In genomic region chr13:91318886-91319285, GRCh38 we compare ENCODE assay signal across 20 cellular contexts. TPM values are rescaled to one million over a fixed set of nuclear protein-coding genes. Genes with fewer than 3 reads are reported as not detected.
DNase-seq lines count a peak whose midpoint lies in the region; ATAC-seq and TF ChIP-seq lines count a peak whose summit lies in the region.
"Had no signal": no experiment of that assay in that cellular context is flagged by ENCODE, and none has a peak within 500 bp of the region (broad histone marks: within the 10 kb centered on the region; RNA-seq: fewer than 3 reads in every experiment).

No MANE protein-coding gene starts in this region.

- H3K79me2 ChIP-seq in H9 (ENCODE audit: insufficient read depth, low read length) (no peaks in the 10 kb centered on the region), MM.1S (ENCODE audit: low read length) (no peaks in the 10 kb centered on the region)

- WGBS in H9 (ENCODE audit: extremely low coverage, insufficient read length, low lambda C conversion rate), result no CpG with 5 or more reads among the region's 6 CpGs

- H2AK5ac ChIP-seq in H9 (ENCODE audit: insufficient read length, low read length), result no peak overlapping the region

- H2BK120ac ChIP-seq in H9 (ENCODE audit: low read depth, low read length, poor library complexity, severe bottlenecking), result no peak overlapping the region

- intact Hi-C loops in CD4-positive, alpha-beta T cell (cut with DNase I, micrococcal nuclease), result no loop called here

- POLR2A ChIA-PET in CD4-positive, alpha-beta T cell (lab: Charles Lee), result no interaction called here

- no peaks in the 10 kb centered on the region for H3K9me2 ChIP-seq in MM.1S (replicated peaks; ENCODE audit: insufficient read depth, low read length)

- no peaks in the 10 kb centered on the region for H3K36me3 ChIP-seq in MM.1S (replicated peaks; ENCODE audit: insufficient read depth, low read length)
- H3K36me3 ChIP-seq: BLaER1 treated with 17β-estradiol and CSF1 and Interleukin-3, amounts not matched to agents 10 nM and 100 nM had no signal

- no peaks in the 10 kb centered on the region for H3K23me2 ChIP-seq in H9 (ENCODE audit: insufficient read length, low read depth, low read length, poor library complexity, severe bottlenecking)

- H3K4ac ChIP-seq in H9 (ENCODE audit: low read depth, low read length), result no peak overlapping the region

- H3K9ac ChIP-seq in H9 (ENCODE audit: extremely low read depth, insufficient read length, low read length) (no peak overlapping the region), MM.1S (ENCODE audit: low read length) (no peak overlapping the region)
- H3K9ac ChIP-seq: BLaER1 treated with 17β-estradiol and CSF1 and Interleukin-3, amounts not matched to agents 10 nM and 100 nM; GM23248 had no signal

- H4K20me1 ChIP-seq in H9 (ENCODE audit: control insufficient read depth, insufficient read depth, insufficient read length), result no peaks in the 10 kb centered on the region
- H4K20me1 ChIP-seq in MM.1S (ENCODE audit: insufficient read depth, low read length), result no peaks in the 10 kb centered on the region
- H4K20me1 ChIP-seq: BLaER1 treated with 17β-estradiol and CSF1 and Interleukin-3, amounts not matched to agents 10 nM and 100 nM had no signal

- CTCF ChIA-PET in CD4-positive, alpha-beta T cell (lab: Charles Lee), result no interaction called here

- H3K9me3 Mint-ChIP-seq in H9, result no peaks in the 10 kb centered on the region
- no peaks in the 10 kb centered on the region for H3K9me3 Mint-ChIP-seq in CD4-positive, alpha-beta T cell
- H3K9me3 Mint-ChIP-seq: HFFc6 had no signal

- H3K4me2 ChIP-seq in H9 (ENCODE audit: insufficient read depth, insufficient read length, low read length), result no peak overlapping the region
- H3K4me2 ChIP-seq in MM.1S (ENCODE audit: low read depth, low read length), result no peak overlapping the region
- H3K4me2 ChIP-seq: BLaER1 treated with 17β-estradiol and CSF1 and Interleukin-3, amounts not matched to agents 10 nM and 100 nM had no signal

- no peak overlapping the region for H2BK20ac ChIP-seq in H9 (ENCODE audit: low read depth, low read length, poor library complexity, severe bottlenecking)

- 0 out of 2 replicates have a peak overlapping the region, but pooled peaks have one; percentile 1 for H3K14ac ChIP-seq in H9 (ENCODE audit: insufficient read depth, low read length)

- no peak for ATAC-seq in CD4-positive, alpha-beta T cell (ENCODE audit: poor library complexity)
- ATAC-seq in GM18907 (IDR thresholded peaks at IDR 0.05; ENCODE audit: unreplicated experiment), result no peak

- H3K27ac Mint-ChIP-seq in H9, result no peak overlapping the region
- no peak overlapping the region for H3K27ac Mint-ChIP-seq in CD4-positive, alpha-beta T cell
- H3K27ac Mint-ChIP-seq: HFFc6 had no signal

- no peak overlapping the region for H3K4me3 Mint-ChIP-seq in H9
- H3K4me3 Mint-ChIP-seq in CD4-positive, alpha-beta T cell, result no peak overlapping the region
- H3K4me3 Mint-ChIP-seq: HFFc6 had no signal

- no peak overlapping the region for H3K56ac ChIP-seq in H9 (ENCODE audit: insufficient read length, low read depth, low read length)

- H3K27ac ChIP-seq in H9 (ENCODE audit: insufficient read length, low read depth, low read length), result no peak overlapping the region
- H3K27ac ChIP-seq in MM.1S (ENCODE audit: low read length), result no peak overlapping the region
- no peak overlapping the region for H3K27ac ChIP-seq in CD4-positive, alpha-beta T cell (ENCODE audit: low read depth, low read length)
- H3K27ac ChIP-seq: BLaER1 treated with 17β-estradiol and CSF1 and Interleukin-3, amounts not matched to agents 10 nM and 100 nM; GM23248 had no signal

- 0 out of 4 replicates have a peak, but pooled peaks cover 0 to 6% of the 10 kb centered on the region in 2 experiments for H3K4me1 Mint-ChIP-seq in H9
- H3K4me1 Mint-ChIP-seq in CD4-positive, alpha-beta T cell (ENCODE audit: low read depth), result peaks cover 13% of the 10 kb centered on the region

- no peak overlapping the region for H4K8ac ChIP-seq in H9 (replicated peaks; ENCODE audit: insufficient read length, low read depth, low read length)

- no peak overlapping the region for H2BK5ac ChIP-seq in H9 (ENCODE audit: insufficient read length, low read length)

- no peak overlapping the region for H2BK12ac ChIP-seq in H9 (ENCODE audit: insufficient read length, low read depth, low read length)

- no peak overlapping the region for H3K23ac ChIP-seq in H9 (ENCODE audit: insufficient read length, low read depth, low read length)

- no peak overlapping the region for H4K91ac ChIP-seq in H9 (ENCODE audit: insufficient read length, low read depth, low read length)

- no peaks in the 10 kb centered on the region for H3K36me3 Mint-ChIP-seq in H9 (ENCODE audit: insufficient read depth in 1 of 3, low read depth in 3 of 3)
- no peaks in the 10 kb centered on the region for H3K36me3 Mint-ChIP-seq in CD4-positive, alpha-beta T cell (ENCODE audit: low read depth)

- H3K27me3 ChIP-seq in H9 (ENCODE audit: insufficient read depth, low read length) (no peaks in the 10 kb centered on the region), MM.1S (replicated peaks; ENCODE audit: insufficient read depth, low read length) (no peaks in the 10 kb centered on the region)
- peaks cover 7% of the 10 kb centered on the region for H3K27me3 ChIP-seq in CD4-positive, alpha-beta T cell (ENCODE audit: control insufficient read depth, insufficient read depth, low read length)
- H3K27me3 ChIP-seq: BLaER1 treated with 17β-estradiol and CSF1 and Interleukin-3, amounts not matched to agents 10 nM and 100 nM had no signal

- H3K9me3 ChIP-seq in H9 (ENCODE audit: control insufficient read depth, low read depth, low read length), result no peaks in the 10 kb centered on the region
- no peaks in the 10 kb centered on the region for H3K9me3 ChIP-seq in MM.1S (replicated peaks; ENCODE audit: insufficient read depth, low read length)
- no peaks in the 10 kb centered on the region for H3K9me3 ChIP-seq in CD4-positive, alpha-beta T cell (ENCODE audit: control insufficient read depth, low read length)

- H2BK15ac ChIP-seq in H9 (ENCODE audit: low read depth, low read length), result no peak overlapping the region

- TF ChIP-seq CTCF in H9 (conservative IDR thresholded peaks at IDR 0.05), result no peak
- TF ChIP-seq CTCF in MM.1S (IDR thresholded peaks at IDR 0.05; ENCODE audit: low read length), result no peak
- TF ChIP-seq CTCF in CD4-positive, alpha-beta T cell (IDR thresholded peaks at IDR 0.05), result no peak

- H3K27me3 Mint-ChIP-seq in H9 (ENCODE audit: low read depth), result no peaks in the 10 kb centered on the region
- peaks cover 4% of the 10 kb centered on the region for H3K27me3 Mint-ChIP-seq in CD4-positive, alpha-beta T cell

- no peaks in the 10 kb centered on the region for H3K79me1 ChIP-seq in H9 (ENCODE audit: insufficient read depth, low read depth, low read length, poor library complexity, severe bottlenecking)

- H3F3A ChIP-seq in MM.1S (ENCODE audit: insufficient read depth, low read length), result no peaks in the 10 kb centered on the region

- H3T11ph ChIP-seq in H9 (ENCODE audit: low read length), result no peak overlapping the region

- no peak overlapping the region for H3K18ac ChIP-seq in H9 (ENCODE audit: insufficient read length, low read depth, low read length)

- no peak overlapping the region for H3K4me3 ChIP-seq in MM.1S (ENCODE audit: low read length)
- H3K4me3 ChIP-seq: BLaER1 treated with 17β-estradiol and CSF1 and Interleukin-3, amounts not matched to agents 10 nM and 100 nM; GM23248 had no signal

- H2AFZ ChIP-seq in H9 (ENCODE audit: low read length), result no peak overlapping the region
- no peak overlapping the region for H2AFZ ChIP-seq in MM.1S (ENCODE audit: low read length)
- H2AFZ ChIP-seq: GM23248 had no signal

- no peak overlapping the region for H4K5ac ChIP-seq in H9 (ENCODE audit: insufficient read length, low read depth, low read length)

- H3K4me1 ChIP-seq in H9 (ENCODE audit: insufficient read depth, low read length), result no peaks in the 10 kb centered on the region
- H3K4me1 ChIP-seq in MM.1S (ENCODE audit: low read length), result 0 out of 2 replicates have a peak, but pooled peaks cover 5% of the 10 kb centered on the region
- H3K4me1 ChIP-seq: BLaER1 treated with 17β-estradiol and CSF1 and Interleukin-3, amounts not matched to agents 10 nM and 100 nM had no signal

- DNase-seq in NOMO-1 (lab: John Stamatoyannopoulos, UW; ENCODE audit: unreplicated experiment in 2 of 2) (peak; percentile 50 to 70), NOMO-1 treated with DMSO at 0.1 percent for 48 hours (lab: John Stamatoyannopoulos, UW; ENCODE audit: unreplicated experiment) (no peak), H9 (no peak), MM.1S (peak; percentile 7), MV-4-11 (lab: John Stamatoyannopoulos, UW) (no peak), NCI-H446 (lab: John Stamatoyannopoulos, UW) (no peak)
- DNase-seq in CD4-positive, alpha-beta T cell, result no peak
- DNase-seq: 8988T, COR-L47, DMS153, EL, GM23248, HFFc6, NCI-H1092 treated with DMSO at 0.1 percent for 48 hours, NCI-H1694 treated with DMSO at 0.1 percent for 48 hours, NCI-H2171, NCI-H82, SIG-M5 had no signal

RNA-seq across cellular contexts. Expression of gene MIR17HG, which starts 28.6 kb away (rescaled TPM):
- total RNA-seq in H9 (2021), result 35.7 and 38.7 TPM in 2 replicates
- 1 to 10 TPM; 6.0 to 6.6 TPM for total RNA-seq in CD4-positive, alpha-beta T cell

Comparison
In these comparisons a context has a peak if more than half of its experiments do, and no peak if none do; other contexts are left out.
1. DNase-seq: peak in NOMO-1 (2 of 2) and MM.1S (single experiment); none in NOMO-1 treated with DMSO at 0.1 percent for 48 hours (single experiment), H9 (single experiment), CD4-positive, alpha-beta T cell (0 of 10), MV-4-11 (single experiment) and NCI-H446 (0 of 2).